In genomic region chr7:111953611-111954010, GRCh38 we compare ENCODE assay signal across 8 cellular contexts.
A peak's percentile ranks its signal among the peaks of the same experiment; 100 is the strongest.
DNase-seq lines count a peak whose midpoint lies in the region; ATAC-seq, FAIRE-seq and TF ChIP-seq lines count a peak whose summit lies in the region.

No MANE protein-coding gene starts in this region.

- H3K27me3 ChIP-seq in mesenchymal stem cell (ENCODE audit: control insufficient read depth in 1 of 2, insufficient read depth in 1 of 2, low read length in 2 of 2), result no peaks in the 10 kb centered on the region
- H3K27me3 ChIP-seq in CD4-positive, alpha-beta T cell (ENCODE audit: control insufficient read depth, insufficient read depth, low read length), result no peaks in the 10 kb centered on the region
- no peaks in the 10 kb centered on the region for H3K27me3 ChIP-seq in stomach

- H4K91ac ChIP-seq in mesenchymal stem cell (ENCODE audit: low read length), result no peak overlapping the region

- no peak overlapping the region for H2BK5ac ChIP-seq in mesenchymal stem cell (ENCODE audit: low read depth, low read length, poor library complexity, severe bottlenecking)

- H3K36me3 ChIP-seq in mesenchymal stem cell (ENCODE audit: control insufficient read depth in 1 of 2, insufficient read depth in 2 of 2, low read depth in 1 of 2, low read length in 2 of 2) (peaks cover 0 to 6% of the 10 kb centered on the region in 2 experiments), stomach (no peaks in the 10 kb centered on the region)

- no peaks in the 10 kb centered on the region for H3K4me1 Mint-ChIP-seq in CD4-positive, alpha-beta T cell (ENCODE audit: low read depth)
- no peaks in the 10 kb centered on the region for H3K4me1 Mint-ChIP-seq in CD14-positive monocyte

- DNase-seq in LHCN-M2 (ENCODE audit: low read depth), result peak; percentile 67
- DNase-seq in mesenchymal stem cell, result peak; percentile 8
- DNase-seq in CD4-positive, alpha-beta T cell, result no peak
- DNase-seq in stomach, result no peak
- no peak for DNase-seq in CD14-positive monocyte (ENCODE audit: low spot score)
- DNase-seq in urothelium cell line (ENCODE audit: low spot score), result no peak

- H3K79me1 ChIP-seq in mesenchymal stem cell (replicated peaks; ENCODE audit: low read length, poor library complexity, severe bottlenecking), result peaks cover 8% of the 10 kb centered on the region

- peak; percentile 81 for ATAC-seq in GM18502 (IDR thresholded peaks at IDR 0.05; ENCODE audit: poor library complexity, unreplicated experiment)
- no peak for ATAC-seq in CD4-positive, alpha-beta T cell (ENCODE audit: poor library complexity)

- no peak overlapping the region for H3K14ac ChIP-seq in mesenchymal stem cell (ENCODE audit: low read length in 2 of 2)

- intact Hi-C loops in CD4-positive, alpha-beta T cell (cut with DNase I, micrococcal nuclease), result loop anchor here in 1 of 2 experiments (1.0 kb wide), 1 partner anchor 25 kb away; no protein-coding TSS in a partner anchor
- intact Hi-C loops in stomach (cut with DNase I; ENCODE audit: low total_unique reads) (no loop called here), CD14-positive monocyte (cut with micrococcal nuclease) (no loop called here)

- H3K27me3 Mint-ChIP-seq in CD4-positive, alpha-beta T cell, result no peaks in the 10 kb centered on the region
- no peaks in the 10 kb centered on the region for H3K27me3 Mint-ChIP-seq in CD14-positive monocyte (ENCODE audit: low read depth in 3 of 3)

- no peak overlapping the region for H3K4me3 Mint-ChIP-seq in CD4-positive, alpha-beta T cell
- H3K4me3 Mint-ChIP-seq in CD14-positive monocyte, result no peak overlapping the region

- no peak overlapping the region for H2AK5ac ChIP-seq in mesenchymal stem cell (ENCODE audit: low read length, severe bottlenecking)

- POLR2A ChIA-PET in CD4-positive, alpha-beta T cell (lab: Charles Lee), result no interaction called here

- CTCF ChIA-PET in CD4-positive, alpha-beta T cell (lab: Charles Lee), result no interaction called here

- H3K27ac ChIP-seq in VCaP (no peak overlapping the region), mesenchymal stem cell (ENCODE audit: low read length, poor library complexity, severe bottlenecking) (no peak overlapping the region), stomach (no peak overlapping the region)
- H3K27ac ChIP-seq in CD4-positive, alpha-beta T cell (ENCODE audit: low read depth, low read length), result no peak overlapping the region

- H3K9me3 ChIP-seq in mesenchymal stem cell (ENCODE audit: control insufficient read depth, low read length) (no peaks in the 10 kb centered on the region), stomach (no peaks in the 10 kb centered on the region)
- no peaks in the 10 kb centered on the region for H3K9me3 ChIP-seq in CD4-positive, alpha-beta T cell (ENCODE audit: control insufficient read depth, low read length)

- TF ChIP-seq EP300 in stomach (IDR thresholded peaks at IDR 0.05), result no peak

- no peaks in the 10 kb centered on the region for H3K36me3 Mint-ChIP-seq in CD4-positive, alpha-beta T cell (ENCODE audit: low read depth)
- no peaks in the 10 kb centered on the region for H3K36me3 Mint-ChIP-seq in CD14-positive monocyte

- H2BK120ac ChIP-seq in mesenchymal stem cell (ENCODE audit: low read depth, low read length), result no peak overlapping the region

- no peak overlapping the region for H2BK15ac ChIP-seq in mesenchymal stem cell (ENCODE audit: low read depth, poor library complexity, severe bottlenecking)

- no peak overlapping the region for H2BK12ac ChIP-seq in mesenchymal stem cell (ENCODE audit: low read length in 2 of 2)

- no peak overlapping the region for H3K9ac ChIP-seq in mesenchymal stem cell (ENCODE audit: low read length)

- 4% methylated on average over 1 of the region's 1 CpG for WGBS in mesenchymal stem cell
- 3 to 14% (median 7%) methylated on average over 1 of the region's 1 CpG for WGBS in stomach, 5 donors

- no peak overlapping the region for H3K4me2 ChIP-seq in mesenchymal stem cell (ENCODE audit: low read length, poor library complexity, severe bottlenecking)

- TF ChIP-seq CTCF in VCaP (conservative IDR thresholded peaks at IDR 0.05) (peak; percentile 81), stomach (IDR thresholded peaks at IDR 0.05) (no peak), CD14-positive monocyte (IDR thresholded peaks at IDR 0.05) (no peak)
- TF ChIP-seq CTCF in CD4-positive, alpha-beta T cell (IDR thresholded peaks at IDR 0.05), result no peak

- no peak overlapping the region for H3K4ac ChIP-seq in mesenchymal stem cell (ENCODE audit: low read depth in 1 of 2, low read length in 2 of 2)

- no peak overlapping the region for H2AFZ ChIP-seq in mesenchymal stem cell (ENCODE audit: low read depth, low read length)

- H4K8ac ChIP-seq in mesenchymal stem cell (ENCODE audit: low read length), result no peak overlapping the region

- no peak overlapping the region for H3K27ac Mint-ChIP-seq in CD4-positive, alpha-beta T cell
- peak overlapping the region in 3 of 7 donors; percentile 5 to 71 (median 31) for H3K27ac Mint-ChIP-seq in CD14-positive monocyte

- no peak for TF ChIP-seq POLR2A in stomach (IDR thresholded peaks at IDR 0.05)

- H3K23ac ChIP-seq in mesenchymal stem cell (ENCODE audit: low read length in 2 of 2), result no peak overlapping the region

- no peak overlapping the region for H3K18ac ChIP-seq in mesenchymal stem cell (ENCODE audit: low read depth in 1 of 2, low read length in 2 of 2)

- no peak for FAIRE-seq in urothelium cell line (lab: Jason Lieb, UNC)

- no peaks in the 10 kb centered on the region for H3K4me1 ChIP-seq in mesenchymal stem cell (ENCODE audit: control insufficient read depth, insufficient read depth, low read depth, low read length)
- peaks cover 0 to 4% (median 0%) of the 10 kb centered on the region in 4 donors for H3K4me1 ChIP-seq in stomach

- H3K9me3 Mint-ChIP-seq in CD4-positive, alpha-beta T cell, result no peaks in the 10 kb centered on the region
- H3K9me3 Mint-ChIP-seq in CD14-positive monocyte, result peaks cover 0 to under 1% (median 0%) of the 10 kb centered on the region in 7 donors

- H3K4me3 ChIP-seq in mesenchymal stem cell (ENCODE audit: insufficient read depth in 1 of 2, low read depth in 1 of 2, low read length in 2 of 2) (no peak overlapping the region), stomach (no peak overlapping the region)

Comparison
In these comparisons a context has a peak if more than half of its experiments do, and no peak if none do; other contexts are left out.
1. DNase-seq: peak in LHCN-M2 (single experiment) and mesenchymal stem cell (single experiment); none in CD4-positive, alpha-beta T cell (0 of 10), stomach (single experiment), CD14-positive monocyte (single experiment) and urothelium cell line (single experiment).